ENCODE assay signal across 8 cellular contexts in the genomic region with DNA sequence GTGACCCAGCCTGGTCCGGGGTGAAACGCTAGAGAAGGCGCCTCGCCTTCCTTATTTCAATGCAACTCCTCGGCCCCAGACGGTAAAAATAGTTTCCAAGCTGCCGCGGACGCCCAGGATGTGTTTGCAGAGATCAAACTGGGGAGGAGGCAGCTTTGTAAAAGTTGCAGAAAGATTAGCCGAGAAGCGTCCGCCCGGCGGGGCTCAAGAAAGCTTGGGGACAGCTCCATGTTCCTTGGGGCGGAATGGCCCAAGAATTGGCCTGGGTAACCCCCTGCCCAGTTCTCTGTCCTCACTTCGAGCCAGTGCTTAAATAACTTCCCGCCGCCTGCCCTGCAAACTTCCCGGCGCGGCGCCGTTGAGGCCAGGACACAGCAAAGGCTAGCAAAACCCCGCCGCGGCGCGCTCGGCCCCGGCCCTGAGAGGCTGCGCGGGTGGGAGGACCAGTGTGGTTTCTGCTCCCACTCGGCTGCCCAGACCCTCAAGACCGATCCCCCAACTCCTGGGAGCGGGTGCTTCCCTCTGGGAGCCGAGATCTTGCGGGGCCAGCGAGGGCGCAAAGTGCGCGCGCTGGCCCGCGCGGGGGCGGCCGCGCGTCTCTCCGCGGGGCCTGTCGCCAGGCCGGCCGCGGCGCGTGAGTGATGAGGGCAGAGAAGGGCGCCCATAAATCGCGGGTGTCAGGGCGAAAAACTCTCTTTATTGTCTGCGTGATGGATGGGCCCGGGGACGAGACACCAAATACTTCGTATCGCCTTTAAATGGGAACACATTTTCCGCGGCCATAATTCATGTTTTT. TPM values are rescaled to one million over a fixed set of nuclear protein-coding genes. Genes with fewer than 3 reads are reported as not detected.
DNase-seq lines count a peak whose midpoint lies in the region; ATAC-seq, FAIRE-seq and TF ChIP-seq lines count a peak whose summit lies in the region.

No MANE protein-coding gene starts in this region.

- H3K36me3 Mint-ChIP-seq in CD8-positive, alpha-beta T cell, result no peaks in the 10 kb centered on the region

- FAIRE-seq in GM12891 (lab: Jason Lieb, UNC), result no peak

- H3K9me3 Mint-ChIP-seq in CD8-positive, alpha-beta T cell, result no peaks in the 10 kb centered on the region

- H3K27ac Mint-ChIP-seq in CD8-positive, alpha-beta T cell, result no peak overlapping the region

- H3K36me3 ChIP-seq in CD8-positive, alpha-beta T cell (ENCODE audit: insufficient read depth, low read length), result no peaks in the 10 kb centered on the region
- no peaks in the 10 kb centered on the region for H3K36me3 ChIP-seq in Peyer's patch

- no peak for TF ChIP-seq CTCF in CD8-positive, alpha-beta T cell (IDR thresholded peaks at IDR 0.05)
- TF ChIP-seq CTCF in Peyer's patch (IDR thresholded peaks at IDR 0.05) (no peak), fibroblast of mammary gland (conservative IDR thresholded peaks at IDR 0.05; ENCODE audit: control insufficient read depth, insufficient read depth, low read depth, low read length) (no peak), omental fat pad (IDR thresholded peaks at IDR 0.05) (no peak)

- no peak overlapping the region for H3K4me3 ChIP-seq in CD8-positive, alpha-beta T cell (ENCODE audit: low read depth, low read length)
- H3K4me3 ChIP-seq in Peyer's patch (peak overlapping the region; percentile 49 to 93 (median 65)), fibroblast of mammary gland (ENCODE audit: control insufficient read depth, low read depth, low read length) (peak overlapping the region; percentile 72)

- H3K27me3 Mint-ChIP-seq in CD8-positive, alpha-beta T cell (ENCODE audit: low read depth), result peaks cover 61% of the 10 kb centered on the region

- CTCF ChIA-PET in CD8-positive, alpha-beta T cell (lab: Charles Lee), result no interaction called here

- peak overlapping the region; percentile 81 for H3K4me3 Mint-ChIP-seq in CD8-positive, alpha-beta T cell

- H3K27ac ChIP-seq in CD8-positive, alpha-beta T cell (ENCODE audit: low read depth, low read length), result no peak overlapping the region
- H3K27ac ChIP-seq in Peyer's patch, result peak overlapping the region; percentile 50 to 84 (median 69)

- peaks cover 32% of the 10 kb centered on the region for H3K4me1 Mint-ChIP-seq in CD8-positive, alpha-beta T cell (ENCODE audit: low read depth)

- peaks cover 12% of the 10 kb centered on the region for H3K27me3 ChIP-seq in CD8-positive, alpha-beta T cell (ENCODE audit: insufficient read depth, low read length)
- H3K27me3 ChIP-seq in Peyer's patch, result no peaks in the 10 kb centered on the region

- intact Hi-C loops in CD8-positive, alpha-beta T cell (cut with DNase I, micrococcal nuclease), result no loop called here

- peaks cover 14% of the 10 kb centered on the region for H3K4me1 ChIP-seq in CD8-positive, alpha-beta T cell (ENCODE audit: insufficient read depth, low read length)
- peaks cover 0 to 23% (median 8%) of the 10 kb centered on the region in 4 donors for H3K4me1 ChIP-seq in Peyer's patch

- no peak for DNase-seq in CD8-positive, alpha-beta T cell
- no peak for DNase-seq in Peyer's patch
- peak; percentile 28 for DNase-seq in fibroblast of mammary gland (ENCODE audit: low read depth)
- no peak for DNase-seq in omental fat pad (ENCODE audit: low spot score)
- no peak for DNase-seq in GM12891 (ENCODE audit: insufficient read length, low spot score)

- no peak for ATAC-seq in CD8-positive, alpha-beta T cell
- ATAC-seq in omental fat pad (ENCODE audit: low FRiP score) (peak; percentile 6), HG03095 (IDR thresholded peaks at IDR 0.05; ENCODE audit: unreplicated experiment) (no peak), HG02970 (IDR thresholded peaks at IDR 0.05; ENCODE audit: low FRiP score, unreplicated experiment) (no peak), HG02588 (IDR thresholded peaks at IDR 0.05; ENCODE audit: unreplicated experiment) (no peak)

- POLR2A ChIA-PET in CD8-positive, alpha-beta T cell (lab: Charles Lee), result no interaction called here

- H3K9me3 ChIP-seq in CD8-positive, alpha-beta T cell (ENCODE audit: low read length), result no peaks in the 10 kb centered on the region
- H3K9me3 ChIP-seq in Peyer's patch, result no peaks in the 10 kb centered on the region

- TF ChIP-seq POLR2A in Peyer's patch (IDR thresholded peaks at IDR 0.05), result no peak
- TF ChIP-seq POLR2A in GM12891 (IDR thresholded peaks at IDR 0.05; ENCODE audit: low read depth, low read length), result no peak

TF ChIP-seq in GM12891, 5 proteins besides CTCF, POLR2A, EP300 and RAD21:
- TF ChIP-seq POLR2AphosphoS5 (IDR thresholded peaks at IDR 0.05; ENCODE audit: low read depth, low read length) (no peak), PAX5 (IDR thresholded peaks at IDR 0.05; ENCODE audit: insufficient read depth, low read length, severe bottlenecking) (no peak), SPI1 (IDR thresholded peaks at IDR 0.05; ENCODE audit: low read depth, low read length) (no peak), POU2F2 (IDR thresholded peaks at IDR 0.05; ENCODE audit: low read depth, low read length) (no peak), TAF1 (IDR thresholded peaks at IDR 0.05; ENCODE audit: low read depth, low read length) (no peak)

RNA-seq across cellular contexts. Expression of a gene that starts 6.3 kb away (rescaled TPM):
- total RNA-seq in CD8-positive, alpha-beta T cell, result not detected
- 1 to 10 TPM; 5.2 to 9.1 (median 6.4) TPM for total RNA-seq in Peyer's patch
- total RNA-seq in omental fat pad, result 10 to 100 TPM in 2 of 4 donors, 1 to 10 TPM in 2; 8.0 to 19.8 (median 11.2) TPM
- polyA plus RNA-seq in GM12891 (2012; ENCODE audit: low read depth, missing spikeins), result 0.05 TPM

RNA-seq across cellular contexts. Expression of a gene that starts 23.5 kb away (rescaled TPM):
- not detected for total RNA-seq in CD8-positive, alpha-beta T cell
- total RNA-seq in Peyer's patch (10 to 100 TPM in 1 of 4 donors, 1 to 10 TPM in 3; 1.4 to 23.1 (median 3.6) TPM), omental fat pad (10 to 100 TPM; 12.0 to 15.9 (median 13.9) TPM)
- polyA plus RNA-seq in GM12891 (2012; ENCODE audit: low read depth, missing spikeins), result not detected

Comparison
In these comparisons a context has a peak if more than half of its experiments do, and no peak if none do; other contexts are left out.
1. RNA of a gene that starts 6.3 kb away (total RNA-seq): 8.0 to 19.8 TPM in omental fat pad and 5.2 to 9.1 TPM in Peyer's patch; not detected in CD8-positive, alpha-beta T cell; every median in the first group is over 4 times any median in the second.